8 cellular contexts compared by ENCODE assay signal in genomic region chr3:71127463-71128243, GRCh38.
DNase-seq lines count a peak whose midpoint lies in the region; ATAC-seq and TF ChIP-seq lines count a peak whose summit lies in the region.

No MANE protein-coding gene starts in this region.

- ATAC-seq in T-cell (replicated peaks in 1 of 4) = peak in 1 of 4 experiments; percentile 19

- peaks cover 9% of the 10 kb centered on the region for H3K27me3 ChIP-seq in BLaER1

- peak overlapping the region; percentile 83 to 91 (median 91) for H3K4me3 Mint-ChIP-seq in T-cell
- peak overlapping the region; percentile 21 for H3K4me3 Mint-ChIP-seq in neural crest cell

- CTCF ChIA-PET in T-cell (lab: Charles Lee) = interaction anchor here in 1 of 2 donors (0.6 kb wide), 1 partner anchor 313 kb away, joined by 3 read pairs; no protein-coding TSS in a partner anchor

- POLR2A ChIA-PET in T-cell (lab: Charles Lee) = interaction anchor here in 1 of 2 donors (1.0 kb wide), 1 partner anchor 41 kb away, joined by 3 read pairs; no protein-coding TSS in a partner anchor

- H3K4me1 Mint-ChIP-seq in T-cell (peaks cover 75 to 92% (median 75%) of the 10 kb centered on the region in 3 donors), neural crest cell (peaks cover 53% of the 10 kb centered on the region)

- H3K27ac Mint-ChIP-seq in T-cell (peak overlapping the region; percentile 97 to 99), neural crest cell (ENCODE audit: unreplicated experiment) (no peak overlapping the region)

- no peaks in the 10 kb centered on the region for H3K9me3 ChIP-seq in BLaER1

- H3K4me3 ChIP-seq in BLaER1 = peak overlapping the region; percentile 1; the same call in 1 of the 2 replicates
- peak overlapping the region; percentile 74 for H3K4me3 ChIP-seq in coronary artery

- H3K36me3 ChIP-seq in BLaER1 = no peaks in the 10 kb centered on the region

- H3K9me3 Mint-ChIP-seq in T-cell (no peaks in the 10 kb centered on the region), neural crest cell (no peaks in the 10 kb centered on the region)

- peak overlapping the region; percentile 46; the same call in 1 of the 2 replicates for H3K27ac ChIP-seq in BLaER1
- peak overlapping the region; percentile 87 to 90 for H3K27ac ChIP-seq in coronary artery

- H3K9ac ChIP-seq in BLaER1 = peak overlapping the region; percentile 17; the same call in 1 of the 2 replicates

- TF ChIP-seq CTCF in coronary artery (IDR thresholded peaks at IDR 0.05) = no peak
- TF ChIP-seq CTCF in neural crest cell (conservative IDR thresholded peaks at IDR 0.05) = no peak

- H3K27me3 Mint-ChIP-seq in T-cell (no peaks in the 10 kb centered on the region), neural crest cell (ENCODE audit: low read depth) (no peaks in the 10 kb centered on the region)

- H3K36me3 Mint-ChIP-seq in T-cell = peaks cover 10% of the 10 kb centered on the region
- no peaks in the 10 kb centered on the region for H3K36me3 Mint-ChIP-seq in neural crest cell (ENCODE audit: low read depth)

- H3K4me2 ChIP-seq in BLaER1 = peak overlapping the region; percentile 76

- peaks cover 9% of the 10 kb centered on the region; the same call in 1 of the 2 replicates for H4K20me1 ChIP-seq in BLaER1

- H3K4me1 ChIP-seq in BLaER1 = peaks cover 49% of the 10 kb centered on the region

- DNase-seq in T-cell = peak in 18 of 34 experiments; percentile 3 to 47 (median 16)
- DNase-seq in coronary artery (ENCODE audit: low spot score) = no peak
- DNase-seq in neural crest cell (ENCODE audit: low read depth, low spot score) = no peak
- no peak for DNase-seq in NCI-H510A (lab: John Stamatoyannopoulos, UW)
- DNase-seq in C1 segment of cervical spinal cord (lab: John Stamatoyannopoulos, UW) = no peak
- no peak for DNase-seq in medulla oblongata (ENCODE audit: extremely low spot score)
- no peak for DNase-seq in NCI-H345 treated with DMSO at 0.1 percent for 48 hours (lab: John Stamatoyannopoulos, UW; ENCODE audit: unreplicated experiment)

Comparison
In these comparisons a context has a peak if more than half of its experiments do, and no peak if none do; other contexts are left out.
1. DNase-seq: peak in T-cell (18 of 34); none in coronary artery (single experiment), neural crest cell (single experiment), NCI-H510A (single experiment), C1 segment of cervical spinal cord (0 of 14), medulla oblongata (single experiment) and NCI-H345 treated with DMSO at 0.1 percent for 48 hours (single experiment).